In the genomic region with DNA sequence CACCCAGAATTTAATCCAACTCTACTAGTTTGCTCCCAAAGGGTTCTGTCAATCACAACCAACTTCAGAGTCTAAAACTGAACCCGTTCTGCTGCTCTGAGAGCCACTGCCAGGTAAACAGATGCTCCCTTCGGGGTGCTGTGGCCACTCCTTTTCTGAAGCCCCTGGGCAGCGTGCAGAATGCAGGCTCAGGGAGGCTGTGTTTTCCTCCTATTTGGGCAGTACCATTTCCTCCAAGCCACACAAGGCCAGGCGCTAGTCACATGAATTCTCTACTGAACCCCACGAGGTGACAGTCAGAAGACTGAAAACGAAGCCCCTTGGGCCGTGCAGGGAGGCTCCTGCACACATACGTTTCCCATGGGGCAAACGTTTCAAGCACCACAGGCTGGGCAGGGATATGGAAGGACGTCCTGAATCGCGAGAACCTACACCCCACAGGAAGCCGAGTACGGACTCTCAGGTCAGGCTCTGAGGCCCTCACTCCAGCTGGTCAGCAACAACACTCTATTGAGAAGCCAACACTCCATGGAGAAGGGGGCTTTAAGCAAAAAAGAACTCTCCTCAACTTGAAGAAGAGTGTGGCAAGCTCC, we compare ENCODE assay signal across 22 cellular contexts.
A peak's percentile ranks its signal among the peaks of the same experiment; 100 is the strongest.
DNase-seq lines count a peak whose midpoint lies in the region; ATAC-seq, FAIRE-seq and TF ChIP-seq lines count a peak whose summit lies in the region.
"Had no signal": no experiment of that assay in that cellular context is flagged by ENCODE, and none has a peak within 500 bp of the region (broad histone marks: within the 10 kb centered on the region; RNA-seq: fewer than 3 reads in every experiment).

No MANE protein-coding gene starts in this region.

- H4K20me1 ChIP-seq in HepG2 (ENCODE audit: insufficient read depth, low read length) = no peaks in the 10 kb centered on the region
- H4K20me1 ChIP-seq: BLaER1 had no signal

- intact Hi-C loops in HepG2 (cut with micrococcal nuclease; ENCODE audit: unreplicated experiment) (no loop called here), right lobe of liver (cut with DNase I) (no loop called here), heart left ventricle (cut with DNase I) (loop anchor here in 2 of 10 donors (10.0 kb wide), 2 partner anchors 81 to 181 kb away; partner anchors contain the start of genes ALG11 (in 1 of the 2) and ATP7B (in 1 of the 2))

- H3K27me3 ChIP-seq in HepG2 (ENCODE audit: control insufficient read depth in 1 of 2, insufficient read depth in 2 of 2, low read length in 2 of 2) (no peaks in the 10 kb centered on the region), right lobe of liver (no peaks in the 10 kb centered on the region), mesenchymal stem cell (ENCODE audit: control insufficient read depth in 1 of 2, insufficient read depth in 1 of 2, low read length in 2 of 2) (peaks cover 0 to 3% of the 10 kb centered on the region in 2 experiments), neuronal stem cell (ENCODE audit: control insufficient read depth in 3 of 3, insufficient read depth in 3 of 3, low read depth in 1 of 3, low read length in 3 of 3) (no peaks in the 10 kb centered on the region), heart left ventricle (no peaks in the 10 kb centered on the region)
- H3K27me3 ChIP-seq: BLaER1 had no signal

- no peak overlapping the region for H3K9ac ChIP-seq in HepG2 (ENCODE audit: insufficient read depth, low read depth, low read length)
- no peak overlapping the region for H3K9ac ChIP-seq in mesenchymal stem cell (ENCODE audit: low read length)
- no peak overlapping the region for H3K9ac ChIP-seq in neuronal stem cell (ENCODE audit: low read depth, low read length, poor library complexity)
- H3K9ac ChIP-seq: BLaER1 had no signal

- no peak overlapping the region for H3K23ac ChIP-seq in mesenchymal stem cell (ENCODE audit: low read length in 2 of 2)
- H3K23ac ChIP-seq in neuronal stem cell (ENCODE audit: low read depth, low read length, poor library complexity) = no peak overlapping the region

- H3K79me2 ChIP-seq in HepG2 (ENCODE audit: insufficient read depth, low read length) = no peaks in the 10 kb centered on the region

- TF ChIP-seq CTCF in HepG2 (CRISPR knock-in tag; IDR thresholded peaks at IDR 0.05) = no peak
- TF ChIP-seq CTCF in right lobe of liver (IDR thresholded peaks at IDR 0.05) = no peak
- TF ChIP-seq CTCF in heart left ventricle (IDR thresholded peaks at IDR 0.05) = no peak

- no peak overlapping the region for H4K8ac ChIP-seq in mesenchymal stem cell (ENCODE audit: low read length)
- H4K8ac ChIP-seq in neuronal stem cell (ENCODE audit: low read depth, low read length) = no peak overlapping the region

- peaks cover 30 to 79% of the 10 kb centered on the region in 2 experiments; a peak in 4 of 5 replicates for H3K36me3 ChIP-seq in HepG2 (replicated peaks in 1 of 2; ENCODE audit: control insufficient read depth in 1 of 2, insufficient read depth in 2 of 2, low read length in 2 of 2)
- peaks cover 0 to 33% (median 8%) of the 10 kb centered on the region in 4 donors for H3K36me3 ChIP-seq in right lobe of liver
- H3K36me3 ChIP-seq in mesenchymal stem cell (ENCODE audit: control insufficient read depth in 1 of 2, insufficient read depth in 2 of 2, low read depth in 1 of 2, low read length in 2 of 2) = peaks cover 0 to 12% of the 10 kb centered on the region in 2 experiments
- H3K36me3 ChIP-seq in neuronal stem cell (replicated peaks in 1 of 2; ENCODE audit: control insufficient read depth in 2 of 2, insufficient read depth in 2 of 2, low read length in 2 of 2) = peaks cover 0 to 2% of the 10 kb centered on the region in 2 donors
- H3K36me3 ChIP-seq in heart left ventricle = peaks cover 0 to 47% (median 21%) of the 10 kb centered on the region in 9 donors
- H3K36me3 ChIP-seq: BLaER1 had no signal

- BruUV-seq in HepG2 (replicated peaks; lab: Mats Ljungman, UMichigan) = no TSS peak

- no peak for DNase-seq in HepG2 (ENCODE audit: low spot score)
- DNase-seq in right lobe of liver = no peak
- no peak for DNase-seq in mesenchymal stem cell
- DNase-seq in neuronal stem cell (ENCODE audit: low spot score) = no peak
- DNase-seq in heart left ventricle = no peak
- DNase-seq in NCI-H128 (lab: John Stamatoyannopoulos, UW; ENCODE audit: unreplicated experiment) = no peak
- DNase-seq: Caco-2; CD4-positive, CD25-positive, alpha-beta regulatory T cell; CD8-positive, alpha-beta T cell; DMS153; DND-41; H9 had no signal

- H3K18ac ChIP-seq in mesenchymal stem cell (ENCODE audit: low read depth in 1 of 2, low read length in 2 of 2) (no peak overlapping the region), neuronal stem cell (ENCODE audit: low read length) (no peak overlapping the region)

- H3K79me1 ChIP-seq in mesenchymal stem cell (replicated peaks; ENCODE audit: low read length, poor library complexity, severe bottlenecking) (no peaks in the 10 kb centered on the region), neuronal stem cell (ENCODE audit: low read depth, low read length) (no peaks in the 10 kb centered on the region)

- in situ Hi-C loops in HepG2 (cut with HindIII; ENCODE audit: extremely low pct_ligation_motif_present, low pct_unique_long_range_greater_than_20kb) = no loop called here

- H2AFZ ChIP-seq in HepG2 (ENCODE audit: low read length) = no peak overlapping the region
- H2AFZ ChIP-seq in mesenchymal stem cell (ENCODE audit: low read depth, low read length) = no peak overlapping the region
- H2AFZ ChIP-seq in neuronal stem cell (ENCODE audit: low read length) = no peak overlapping the region
- H2AFZ ChIP-seq: GM23338 had no signal

- peak overlapping the region; percentile 22 for H4K91ac ChIP-seq in mesenchymal stem cell (ENCODE audit: low read length)
- H4K91ac ChIP-seq in neuronal stem cell (ENCODE audit: low read depth, low read length, poor library complexity) = no peak overlapping the region

- no peak overlapping the region for H2AK5ac ChIP-seq in mesenchymal stem cell (ENCODE audit: low read length, severe bottlenecking)
- H2AK5ac ChIP-seq in neuronal stem cell (ENCODE audit: low read depth, low read length) = no peak overlapping the region

- no peak overlapping the region for H2BK120ac ChIP-seq in mesenchymal stem cell (ENCODE audit: low read depth, low read length)
- H2BK120ac ChIP-seq in neuronal stem cell (ENCODE audit: low read depth, low read length) = peak overlapping the region; percentile 27

- no peak overlapping the region for H3K4ac ChIP-seq in mesenchymal stem cell (ENCODE audit: low read depth in 1 of 2, low read length in 2 of 2)
- no peak overlapping the region for H3K4ac ChIP-seq in neuronal stem cell (ENCODE audit: low read length)

- H2BK5ac ChIP-seq in mesenchymal stem cell (ENCODE audit: low read depth, low read length, poor library complexity, severe bottlenecking) (no peak overlapping the region), neuronal stem cell (ENCODE audit: low read length) (no peak overlapping the region)

- H2BK15ac ChIP-seq in mesenchymal stem cell (ENCODE audit: low read depth, poor library complexity, severe bottlenecking) = no peak overlapping the region
- no peak overlapping the region for H2BK15ac ChIP-seq in neuronal stem cell (ENCODE audit: low read length)

- CTCF ChIA-PET in HepG2 (lab: Yijun Ruan, JAX; ENCODE audit: low intra/inter-chr PET ratio, low total read pairs) = no interaction called here

- TF ChIP-seq RAD21 in HepG2 (CRISPR knock-in tag; IDR thresholded peaks at IDR 0.05) = no peak

- ATAC-seq in HepG2 (no peak), right lobe of liver (no peak), GM21619 (IDR thresholded peaks at IDR 0.05; ENCODE audit: unreplicated experiment) (no peak), heart left ventricle (no peak)
- ATAC-seq: CD8-positive, alpha-beta T cell; GM23338; HCT116 had no signal

- WGBS in HepG2 (ENCODE audit: low lambda C conversion rate) = 94% methylated on average over 14 of the region's 14 CpGs
- 90% methylated on average over 2 of the region's 14 CpGs for WGBS in right lobe of liver (ENCODE audit: insufficient coverage, low coverage, low lambda C conversion rate, missing lambda C conversion rate)
- 88% methylated on average over 14 of the region's 14 CpGs for WGBS in mesenchymal stem cell
- WGBS in neuronal stem cell (ENCODE audit: extremely low coverage in 2 of 2, insufficient read length in 2 of 2, insufficient replicate concordance in 1 of 2), 2 donors = no CpG with 5 or more reads among the region's 14 CpGs
- WGBS in heart left ventricle, 4 donors = 84 to 87% (median 86%) methylated on average over 13 to 14 of the region's 14 CpGs

- POLR2A ChIA-PET in HepG2 (lab: Yijun Ruan, JAX) = no interaction called here

- H3K4me1 ChIP-seq in HepG2 (ENCODE audit: insufficient read depth, low read length) (no peaks in the 10 kb centered on the region), right lobe of liver (no peaks in the 10 kb centered on the region), mesenchymal stem cell (ENCODE audit: control insufficient read depth, insufficient read depth, low read depth, low read length) (no peaks in the 10 kb centered on the region), neuronal stem cell (ENCODE audit: control insufficient read depth in 2 of 2, insufficient read depth in 1 of 2, low read depth in 1 of 2, low read length in 2 of 2) (no peaks in the 10 kb centered on the region), heart left ventricle (peaks cover 0 to 3% (median 0%) of the 10 kb centered on the region in 12 donors)
- H3K4me1 ChIP-seq: Caco-2 had no signal

- H3K27ac ChIP-seq in HepG2 (ENCODE audit: extremely low read length, insufficient read depth, low read length) (no peak overlapping the region), right lobe of liver (no peak overlapping the region), mesenchymal stem cell (ENCODE audit: low read length, poor library complexity, severe bottlenecking) (no peak overlapping the region), neuronal stem cell (replicated peaks; ENCODE audit: low read length) (no peak overlapping the region), heart left ventricle (no peak overlapping the region)
- H3K27ac ChIP-seq: 22Rv1, BLaER1, C4-2B had no signal

- no peak for TF ChIP-seq EP300 in HepG2 (IDR thresholded peaks at IDR 0.05; ENCODE audit: low read depth in 2 of 2, low read length in 2 of 2)
- no peak for TF ChIP-seq EP300 in HepG2 (CRISPR knock-in tag; IDR thresholded peaks at IDR 0.05; ENCODE audit: borderline replicate concordance)

- no peak for FAIRE-seq in HepG2 (lab: Jason Lieb, UNC)
- FAIRE-seq: A204.1, G401.6, GM12892, GM19239 had no signal

- no peak overlapping the region for H2BK12ac ChIP-seq in mesenchymal stem cell (ENCODE audit: low read length in 2 of 2)
- H2BK12ac ChIP-seq in neuronal stem cell (ENCODE audit: low read length) = no peak overlapping the region

- H3K4me3 ChIP-seq in HepG2 (replicated peaks in 1 of 3; ENCODE audit: insufficient read depth in 1 of 3, low read depth in 2 of 3, low read length in 3 of 3) (no peak overlapping the region), right lobe of liver (no peak overlapping the region), mesenchymal stem cell (ENCODE audit: insufficient read depth in 1 of 2, low read depth in 1 of 2, low read length in 2 of 2) (no peak overlapping the region), neuronal stem cell (ENCODE audit: low read length in 2 of 2) (no peak overlapping the region), heart left ventricle (no peak overlapping the region)
- H3K4me3 ChIP-seq: BLaER1, GM23338 had no signal

- H3K14ac ChIP-seq in mesenchymal stem cell (ENCODE audit: low read length in 2 of 2) = no peak overlapping the region
- no peak overlapping the region for H3K14ac ChIP-seq in neuronal stem cell (ENCODE audit: low read length)

- H3K9me3 ChIP-seq in HepG2 (ENCODE audit: low read length) (no peaks in the 10 kb centered on the region), right lobe of liver (no peaks in the 10 kb centered on the region), mesenchymal stem cell (ENCODE audit: control insufficient read depth, low read length) (no peaks in the 10 kb centered on the region), neuronal stem cell (replicated peaks in 1 of 2; ENCODE audit: control insufficient read depth in 2 of 2, insufficient read depth in 1 of 2, low read depth in 1 of 2, low read length in 2 of 2) (no peaks in the 10 kb centered on the region), heart left ventricle (no peaks in the 10 kb centered on the region)
- H3K9me3 ChIP-seq: BLaER1, Caco-2 had no signal

- TF ChIP-seq POLR2A in HepG2 (IDR thresholded peaks at IDR 0.05; ENCODE audit: insufficient read depth in 1 of 2, low read depth in 2 of 2, low read length in 2 of 2) (no peak), right lobe of liver (IDR thresholded peaks at IDR 0.05) (no peak), heart left ventricle (IDR thresholded peaks at IDR 0.05) (no peak)

- H3K4me2 ChIP-seq in HepG2 (ENCODE audit: low read depth, low read length) (no peak overlapping the region), mesenchymal stem cell (ENCODE audit: low read length, poor library complexity, severe bottlenecking) (no peak overlapping the region), neuronal stem cell (ENCODE audit: insufficient read depth, low read length, poor library complexity, severe bottlenecking) (no peak overlapping the region)
- H3K4me2 ChIP-seq: BLaER1, GM23338 had no signal
